In genomic region chr4:2651546-2651945, GRCh38 we compare ENCODE assay signal across 17 cellular contexts.
A peak's percentile ranks its signal among the peaks of the same experiment; 100 is the strongest.
DNase-seq lines count a peak whose midpoint lies in the region; ATAC-seq and TF ChIP-seq lines count a peak whose summit lies in the region.
"Had no signal": no experiment of that assay in that cellular context is flagged by ENCODE, and none has a peak within 500 bp of the region (broad histone marks: within the 10 kb centered on the region; RNA-seq: fewer than 3 reads in every experiment).

No MANE protein-coding gene starts in this region.

- BruUV-seq in Caco-2 (replicated peaks; lab: Mats Ljungman, UMichigan) = no TSS peak

- H3K27ac Mint-ChIP-seq in activated CD4-positive, alpha-beta T cell treated with anti-CD3 and anti-CD28 coated beads, Interleukin-2, amount 10 ng/mL, durations not matched to agents 7 days and 5 days = peak overlapping the region; percentile 77
- H3K27ac Mint-ChIP-seq in Caco-2 (ENCODE audit: unreplicated experiment) (peak overlapping the region; percentile 55), osteocyte (ENCODE audit: unreplicated experiment) (no peak overlapping the region)
- H3K27ac Mint-ChIP-seq in central memory CD8-positive, alpha-beta T cell (ENCODE audit: low read depth) = peak overlapping the region; percentile 48

- CTCF ChIA-PET in activated CD4-positive, alpha-beta T cell treated with anti-CD3 and anti-CD28 coated beads, Interleukin-2, amount 10 ng/mL, durations not matched to agents 7 days and 5 days (lab: Charles Lee) = no interaction called here
- CTCF ChIA-PET in Caco-2 (lab: Charles Lee) = no interaction called here

- H3K4me3 ChIP-seq in Caco-2 (ENCODE audit: low read depth, low read length) (no peak overlapping the region), dorsolateral prefrontal cortex (no peak overlapping the region)
- H3K4me3 ChIP-seq: adrenal gland, ovary, SK-N-MC, transverse colon had no signal

- intact Hi-C loops in Caco-2 (cut with micrococcal nuclease; ENCODE audit: unreplicated experiment) = no loop called here
- intact Hi-C loops in dorsolateral prefrontal cortex (cut with DNase I) = no loop called here

- H3K4me1 ChIP-seq in Caco-2 = no peaks in the 10 kb centered on the region
- H3K4me1 ChIP-seq: adrenal gland, transverse colon had no signal

- H3K9me3 ChIP-seq in Caco-2 = no peaks in the 10 kb centered on the region
- H3K9me3 ChIP-seq: adrenal gland, ovary, transverse colon had no signal

- no peaks in the 10 kb centered on the region for H3K27me3 ChIP-seq in Caco-2 (replicated peaks; ENCODE audit: control insufficient read depth, insufficient read depth, low read length)
- no peaks in the 10 kb centered on the region for H3K27me3 ChIP-seq in dorsolateral prefrontal cortex
- H3K27me3 ChIP-seq: adrenal gland, ovary, transverse colon had no signal

- no peak for ATAC-seq in central memory CD8-positive, alpha-beta T cell (replicated peaks; ENCODE audit: extremely low read depth, poor library complexity, severe bottlenecking)
- ATAC-seq in HG03565 (IDR thresholded peaks at IDR 0.05; ENCODE audit: unreplicated experiment) = no peak
- ATAC-seq: Panc1 had no signal

- H3K36me3 Mint-ChIP-seq in activated CD4-positive, alpha-beta T cell treated with anti-CD3 and anti-CD28 coated beads, Interleukin-2, amount 10 ng/mL, durations not matched to agents 7 days and 5 days (ENCODE audit: low read depth) = peaks cover 34% of the 10 kb centered on the region
- H3K36me3 Mint-ChIP-seq in Caco-2 (ENCODE audit: insufficient read depth, unreplicated experiment) (peaks cover 48% of the 10 kb centered on the region), osteocyte (ENCODE audit: unreplicated experiment) (peaks cover 35% of the 10 kb centered on the region)
- H3K36me3 Mint-ChIP-seq in central memory CD8-positive, alpha-beta T cell (ENCODE audit: insufficient read depth) = peaks cover 13% of the 10 kb centered on the region

- TF ChIP-seq CTCF in Caco-2 (IDR thresholded peaks at IDR 0.05; ENCODE audit: insufficient read depth in 1 of 2, low read depth in 1 of 2, low read length in 1 of 2, severe bottlenecking in 1 of 2, unreplicated experiment in 1 of 2) (no peak), osteocyte (IDR thresholded peaks at IDR 0.05) (no peak), dorsolateral prefrontal cortex (IDR thresholded peaks at IDR 0.05 in 54 of 56, conservative IDR thresholded peaks at IDR 0.05 in 2 of 56; ENCODE audit: low read depth in 1 of 56, partially characterized antibody in 56 of 56) (no peak)

- H3K36me3 ChIP-seq in Caco-2 (ENCODE audit: control insufficient read depth, insufficient read depth, low read length) = peaks cover 2% of the 10 kb centered on the region
- H3K36me3 ChIP-seq: ovary had no signal

- no peak for DNase-seq in activated CD4-positive, alpha-beta T cell treated with anti-CD3 and anti-CD28 coated beads, Interleukin-2, amount 10 ng/mL, durations not matched to agents 7 days and 5 days
- DNase-seq in activated CD4-positive, alpha-beta T cell treated with anti-CD3 and anti-CD28 coated beads, Interleukin-2, amount 50 U/mL, for 1 hour = no peak
- DNase-seq in Caco-2 (no peak), osteocyte (ENCODE audit: extremely low spot score, unreplicated experiment) (peak; percentile 68), dorsolateral prefrontal cortex (no peak)
- no peak for DNase-seq in central memory CD8-positive, alpha-beta T cell (ENCODE audit: low spot score in 2 of 2)
- no peak for DNase-seq in stimulated activated CD4-positive, alpha-beta T cell treated with anti-CD3 and anti-CD28 coated beads, Interleukin-4, amount 100 ng/mL, for 24 hours
- DNase-seq: CD8-positive, alpha-beta memory T cell; hypothalamus; NCI-H1092 treated with DMSO at 0.1 percent for 48 hours; NCI-H748 treated with DMSO at 0.1 percent for 48 hours; ovary; transverse colon had no signal

- POLR2A ChIA-PET in activated CD4-positive, alpha-beta T cell treated with anti-CD3 and anti-CD28 coated beads, Interleukin-2, amount 10 ng/mL, durations not matched to agents 7 days and 5 days (lab: Charles Lee) = no interaction called here
- POLR2A ChIA-PET in Caco-2 (lab: Charles Lee) = no interaction called here

- H3K4me1 Mint-ChIP-seq in activated CD4-positive, alpha-beta T cell treated with anti-CD3 and anti-CD28 coated beads, Interleukin-2, amount 10 ng/mL, durations not matched to agents 7 days and 5 days = peaks cover 18% of the 10 kb centered on the region
- no peaks in the 10 kb centered on the region for H3K4me1 Mint-ChIP-seq in Caco-2 (ENCODE audit: low read depth, unreplicated experiment)
- H3K4me1 Mint-ChIP-seq in central memory CD8-positive, alpha-beta T cell = peaks cover 15% of the 10 kb centered on the region
- H3K4me1 Mint-ChIP-seq in osteocyte (ENCODE audit: unreplicated experiment) = peaks cover 20% of the 10 kb centered on the region

- H3K27ac ChIP-seq in dorsolateral prefrontal cortex = no peak overlapping the region
- H3K27ac ChIP-seq: adrenal gland, ovary, SK-N-MC, transverse colon had no signal

- no peak overlapping the region for H3K4me3 Mint-ChIP-seq in activated CD4-positive, alpha-beta T cell treated with anti-CD3 and anti-CD28 coated beads, Interleukin-2, amount 10 ng/mL, durations not matched to agents 7 days and 5 days
- no peak overlapping the region for H3K4me3 Mint-ChIP-seq in Caco-2 (ENCODE audit: unreplicated experiment)
- no peak overlapping the region for H3K4me3 Mint-ChIP-seq in central memory CD8-positive, alpha-beta T cell
- H3K4me3 Mint-ChIP-seq in osteocyte (ENCODE audit: unreplicated experiment) = no peak overlapping the region

- H3K9me3 Mint-ChIP-seq in activated CD4-positive, alpha-beta T cell treated with anti-CD3 and anti-CD28 coated beads, Interleukin-2, amount 10 ng/mL, durations not matched to agents 7 days and 5 days = no peaks in the 10 kb centered on the region
- no peaks in the 10 kb centered on the region for H3K9me3 Mint-ChIP-seq in Caco-2 (ENCODE audit: unreplicated experiment)
- no peaks in the 10 kb centered on the region for H3K9me3 Mint-ChIP-seq in central memory CD8-positive, alpha-beta T cell
- no peaks in the 10 kb centered on the region for H3K9me3 Mint-ChIP-seq in osteocyte (ENCODE audit: unreplicated experiment)
- H3K9me3 Mint-ChIP-seq: CD8-positive, alpha-beta memory T cell had no signal

- H3K27me3 Mint-ChIP-seq in activated CD4-positive, alpha-beta T cell treated with anti-CD3 and anti-CD28 coated beads, Interleukin-2, amount 10 ng/mL, durations not matched to agents 7 days and 5 days = no peaks in the 10 kb centered on the region
- no peaks in the 10 kb centered on the region for H3K27me3 Mint-ChIP-seq in Caco-2 (ENCODE audit: insufficient read depth, unreplicated experiment)
- H3K27me3 Mint-ChIP-seq in central memory CD8-positive, alpha-beta T cell = no peaks in the 10 kb centered on the region
- H3K27me3 Mint-ChIP-seq in osteocyte (ENCODE audit: unreplicated experiment) = no peaks in the 10 kb centered on the region
- H3K27me3 Mint-ChIP-seq: CD8-positive, alpha-beta memory T cell had no signal
